8 cellular contexts compared by ENCODE assay signal in genomic region chr17:2401426-2402221, GRCh38. TPM values are rescaled to one million over a fixed set of nuclear protein-coding genes. Genes with fewer than 3 reads are reported as not detected.
DNase-seq lines count a peak whose midpoint lies in the region; ATAC-seq, FAIRE-seq and TF ChIP-seq lines count a peak whose summit lies in the region.

No MANE protein-coding gene starts in this region.

- TF ChIP-seq CTCF in OCI-LY1 (IDR thresholded peaks at IDR 0.05; ENCODE audit: low read length) (no peak), endothelial cell of umbilical vein (IDR thresholded peaks at IDR 0.05; ENCODE audit: extremely low read depth in 1 of 2, insufficient read depth in 1 of 2, low read depth in 1 of 2, low read length in 2 of 2) (no peak), mesothelial cell of epicardium (IDR thresholded peaks at IDR 0.05; ENCODE audit: unreplicated experiment) (no peak)

- peak overlapping the region; percentile 98 for H3K4me3 Mint-ChIP-seq in mesothelial cell of epicardium

- H2AFZ ChIP-seq in OCI-LY1 (ENCODE audit: low read length) (no peak overlapping the region), endothelial cell of umbilical vein (ENCODE audit: low read depth, low read length) (peak overlapping the region; percentile 13)

- H3K36me3 Mint-ChIP-seq in mesothelial cell of epicardium, result no peaks in the 10 kb centered on the region

- peak overlapping the region; percentile 69 for H3K9ac ChIP-seq in OCI-LY1 (ENCODE audit: low read length)
- H3K9ac ChIP-seq in endothelial cell of umbilical vein (replicated peaks; ENCODE audit: extremely low read depth, insufficient read depth, low read length), result peak overlapping the region; percentile 74

- DNase-seq in COR-L47 (lab: John Stamatoyannopoulos, UW) (peak; percentile 94), HuH-7 (ENCODE audit: low spot score) (peak; percentile 92), activated T-cell treated with anti-CD3 and anti-CD28 coated beads for 24 hours (ENCODE audit: low read depth) (peak; percentile 99), endothelial cell of umbilical vein (ENCODE audit: low read depth, low spot score) (peak; percentile 100), mesothelial cell of epicardium (ENCODE audit: low spot score in 2 of 2, unreplicated experiment in 2 of 2) (peak; percentile 99)
- DNase-seq in stimulated activated CD8-positive, alpha-beta memory T cell treated with anti-CD3 and anti-CD28 coated beads, Interleukin-15, amount 100 ng/mL, for 4 hours (ENCODE audit: low read depth in 2 of 2), result peak; percentile 99

- H3K27ac ChIP-seq in OCI-LY1 (ENCODE audit: low read depth, low read length, poor library complexity, severe bottlenecking) (peak overlapping the region; percentile 88), endothelial cell of umbilical vein (ENCODE audit: insufficient read depth, low read depth, low read length) (peak overlapping the region; percentile 99)

- H3K4me1 ChIP-seq in OCI-LY1 (ENCODE audit: insufficient read depth, low read length, severe bottlenecking), result peaks cover 29% of the 10 kb centered on the region
- H3K4me1 ChIP-seq in endothelial cell of umbilical vein (ENCODE audit: control insufficient read depth, extremely low read depth, insufficient read depth, low read length), result peaks cover 43% of the 10 kb centered on the region

- intact Hi-C loops in endothelial cell of umbilical vein (cut with micrococcal nuclease), result loop anchor here (1.0 to 5.0 kb wide), 4 partner anchors 8 to 64 kb away; partner anchors contain the start of genes SGSM2 and TSR1

- peaks cover 31% of the 10 kb centered on the region for H3K4me1 Mint-ChIP-seq in mesothelial cell of epicardium

- dilution Hi-C loops in endothelial cell of umbilical vein (cut with MboI; ENCODE audit: extremely low pct_ligation_motif_present, low sequenced_read_pairs), result no loop called here

- peak; percentile 39 for ATAC-seq in GM21447 (IDR thresholded peaks at IDR 0.05; ENCODE audit: unreplicated experiment)

- H3K9me1 ChIP-seq in endothelial cell of umbilical vein (replicated peaks; ENCODE audit: control insufficient read depth, extremely low read depth, insufficient read depth, low read length), result no peaks in the 10 kb centered on the region

- H3K79me2 ChIP-seq in OCI-LY1 (ENCODE audit: insufficient read depth, low read length), result no peaks in the 10 kb centered on the region
- peaks cover 14% of the 10 kb centered on the region for H3K79me2 ChIP-seq in endothelial cell of umbilical vein (ENCODE audit: control insufficient read depth, insufficient read depth, low read length)

- no peaks in the 10 kb centered on the region; the same call in 1 of the 2 replicates for H3F3A ChIP-seq in OCI-LY1 (ENCODE audit: insufficient read depth, low read length)

- H3K27me3 Mint-ChIP-seq in mesothelial cell of epicardium (ENCODE audit: low read depth), result no peaks in the 10 kb centered on the region

- peak; percentile 98 for FAIRE-seq in endothelial cell of umbilical vein (lab: Jason Lieb, UNC)

- no peaks in the 10 kb centered on the region for H3K27me3 ChIP-seq in OCI-LY1 (ENCODE audit: insufficient read depth, low read length)
- H3K27me3 ChIP-seq in endothelial cell of umbilical vein (ENCODE audit: control insufficient read depth in 2 of 2, insufficient read depth in 2 of 2, low read length in 2 of 2), result no peaks in the 10 kb centered on the region

- TF ChIP-seq POLR2A in endothelial cell of umbilical vein (IDR thresholded peaks at IDR 0.05; ENCODE audit: low read depth, low read length), result no peak

- no TSS peak for BruUV-seq in endothelial cell of umbilical vein (replicated peaks; lab: Mats Ljungman, UMichigan)

- peak overlapping the region; percentile 92 for H3K4me2 ChIP-seq in OCI-LY1 (ENCODE audit: low read length)
- H3K4me2 ChIP-seq in endothelial cell of umbilical vein (ENCODE audit: insufficient read depth, low read length), result peak overlapping the region; percentile 44

- CTCF ChIA-PET in endothelial cell of umbilical vein (lab: Charles Lee), result interaction anchor here (1.2 to 4.1 kb wide), 4 partner anchors 9 to 19 kb away, joined by 5 to 47 read pairs (median 22); no protein-coding TSS in a partner anchor

- H3K9me3 ChIP-seq in OCI-LY1 (ENCODE audit: low read length), result no peaks in the 10 kb centered on the region
- H3K9me3 ChIP-seq in endothelial cell of umbilical vein (replicated peaks; ENCODE audit: control insufficient read depth, insufficient read depth, low read length), result no peaks in the 10 kb centered on the region

- H3K36me3 ChIP-seq in OCI-LY1 (ENCODE audit: insufficient read depth, low read length), result no peaks in the 10 kb centered on the region
- no peaks in the 10 kb centered on the region for H3K36me3 ChIP-seq in endothelial cell of umbilical vein (ENCODE audit: control insufficient read depth in 2 of 2, extremely low read depth in 1 of 2, insufficient read depth in 2 of 2, low read length in 2 of 2)

- no peaks in the 10 kb centered on the region for H4K20me1 ChIP-seq in OCI-LY1 (ENCODE audit: insufficient read depth, low read length)
- no peaks in the 10 kb centered on the region for H4K20me1 ChIP-seq in endothelial cell of umbilical vein (replicated peaks; ENCODE audit: control insufficient read depth, extremely low read depth, insufficient read depth, low read length)

- H3K9me2 ChIP-seq in OCI-LY1 (ENCODE audit: low read depth, low read length), result no peaks in the 10 kb centered on the region

- H3K4me3 ChIP-seq in OCI-LY1 (ENCODE audit: low read depth, low read length, poor library complexity, severe bottlenecking) (peak overlapping the region; percentile 84), endothelial cell of umbilical vein (replicated peaks in 1 of 3; ENCODE audit: insufficient read depth in 1 of 3, low read depth in 1 of 3, low read length in 3 of 3) (peak overlapping the region; percentile 11 to 69 (median 51))

- no peaks in the 10 kb centered on the region for H3K9me3 Mint-ChIP-seq in mesothelial cell of epicardium

- H3K27ac Mint-ChIP-seq in mesothelial cell of epicardium, result peak overlapping the region; percentile 99

- POLR2A ChIA-PET in endothelial cell of umbilical vein (lab: Charles Lee), result interaction anchor here (1.1 to 1.2 kb wide), 2 partner anchors 9 to 65 kb away, joined by 3 to 10 read pairs; partner anchors contain the start of gene TSR1

TF ChIP-seq in endothelial cell of umbilical vein, 7 proteins besides CTCF, POLR2A, EP300 and RAD21:
- peak; percentile 28 for TF ChIP-seq POLR2AphosphoS5 (IDR thresholded peaks at IDR 0.05; ENCODE audit: insufficient read depth, low read depth, low read length)
- peak; percentile 78 for TF ChIP-seq MAX (IDR thresholded peaks at IDR 0.05; ENCODE audit: insufficient read depth, insufficient read length)
- TF ChIP-seq FOS (IDR thresholded peaks at IDR 0.05; ENCODE audit: borderline replicate concordance, insufficient read depth, low read length), result no peak
- TF ChIP-seq GATA2 (IDR thresholded peaks at IDR 0.05; ENCODE audit: insufficient read depth, insufficient read length, low read depth, low read length), result no peak

RNA-seq across cellular contexts. Expression of gene MNT, which starts 0.8 kb away (rescaled TPM):
- total RNA-seq in endothelial cell of umbilical vein (21.6 TPM in 2 replicates), mesothelial cell of epicardium (47.5 to 49.1 TPM (median 48.3 TPM) in 3 replicates)
- polyA plus RNA-seq in endothelial cell of umbilical vein, result 4.1 and 6.6 TPM in 2 replicates
- 3.1 and 3.8 TPM in 2 replicates for polyA plus RNA-seq in endothelial cell of umbilical vein (2011; cell fraction: cytosol; rRNA removed)
- 16.3 and 21.0 TPM in 2 replicates for polyA plus RNA-seq in endothelial cell of umbilical vein (2011; cell fraction: nucleus; rRNA removed)
- polyA plus RNA-seq in endothelial cell of umbilical vein (2012), result 8.5 and 13.1 TPM in 2 replicates
- 5.5 and 8.6 TPM in 2 replicates for polyA minus RNA-seq in endothelial cell of umbilical vein
- polyA minus RNA-seq in endothelial cell of umbilical vein (2011; cell fraction: cytosol; rRNA and poly(A)+ RNA removed), result 7.8 TPM
- polyA minus RNA-seq in endothelial cell of umbilical vein (2011; cell fraction: nucleus; rRNA and poly(A)+ RNA removed), result 7.6 and 17.2 TPM in 2 replicates

Comparison
In these comparisons a context has a peak if more than half of its experiments do, and no peak if none do; other contexts are left out.
1. Peak in every context shown above with its lines: DNase-seq, ATAC-seq, H3K4me3 ChIP-seq and H3K27ac ChIP-seq.